ENCODE assay signal across 23 cellular contexts in the genomic region with DNA sequence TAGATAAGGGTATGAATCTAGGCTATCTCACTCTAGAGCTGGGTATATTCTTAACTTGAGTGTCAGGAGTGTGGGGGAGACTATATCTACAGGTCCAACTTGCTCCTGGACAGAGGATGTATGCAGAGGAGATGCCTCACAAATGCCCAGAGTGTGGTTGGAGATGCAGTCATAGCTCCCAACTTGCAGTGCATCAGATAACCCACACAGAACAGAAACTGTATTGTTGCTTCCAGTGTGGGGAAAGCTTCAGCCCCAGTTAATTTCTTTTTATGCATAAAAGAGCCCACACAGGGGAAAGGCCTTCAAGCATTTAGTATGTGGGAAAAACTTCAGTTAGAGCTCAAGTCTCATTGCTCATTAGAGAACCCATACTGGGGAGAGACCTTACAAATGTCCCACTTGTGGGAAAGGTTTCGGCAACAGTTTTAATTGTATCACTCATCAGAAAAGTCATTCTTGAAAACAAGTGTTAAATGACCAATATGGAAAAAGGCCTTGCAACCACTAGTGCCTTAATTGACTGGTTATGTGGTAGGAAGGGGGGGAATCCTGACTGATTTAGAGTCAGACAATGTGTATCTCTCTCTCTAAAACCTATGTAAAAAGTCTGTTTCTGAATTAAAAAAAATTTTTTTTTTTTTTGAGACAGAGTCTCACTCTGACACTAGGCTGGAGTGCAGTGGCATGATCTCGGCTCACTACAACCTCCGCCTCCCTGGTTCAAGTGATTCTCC.
DNase-seq lines count a peak whose midpoint lies in the region; ATAC-seq, FAIRE-seq and TF ChIP-seq lines count a peak whose summit lies in the region.
"Had no signal": no experiment of that assay in that cellular context is flagged by ENCODE, and none has a peak within 500 bp of the region (broad histone marks: within the 10 kb centered on the region; RNA-seq: fewer than 3 reads in every experiment).

No MANE protein-coding gene starts in this region.

- H3K27me3 Mint-ChIP-seq in activated T-cell treated with anti-CD3 and anti-CD28 coated beads, Interleukin-2, amount 50 U/mL, for 72 hours (ENCODE audit: low read depth): peaks cover 12% of the 10 kb centered on the region
- H3K27me3 Mint-ChIP-seq in activated T-cell treated with anti-CD3 and anti-CD28 coated beads, Interleukin-2, amount 50 U/mL, for 24 hours: peaks cover 9% of the 10 kb centered on the region
- H3K27me3 Mint-ChIP-seq: CD4-positive, alpha-beta T cell had no signal

- H3K4me3 Mint-ChIP-seq in activated T-cell treated with anti-CD3 and anti-CD28 coated beads, Interleukin-2, amount 50 U/mL, for 72 hours: no peak overlapping the region
- H3K4me3 Mint-ChIP-seq in activated T-cell treated with anti-CD3 and anti-CD28 coated beads, Interleukin-2, amount 50 U/mL, for 24 hours: no peak overlapping the region
- no peak overlapping the region for H3K4me3 Mint-ChIP-seq in stimulated activated effector memory CD8-positive, alpha-beta T cell treated with anti-CD3 and anti-CD28 coated beads, Interleukin-12 subunit alpha, Interleukin-12 subunit beta, amount 100 ng/mL, for 72 hours
- H3K4me3 Mint-ChIP-seq: B cell; CD4-positive, alpha-beta T cell; CD8-positive, alpha-beta T cell had no signal

- H4K20me1 ChIP-seq in K562 (replicated peaks; ENCODE audit: control insufficient read depth, insufficient read depth, low read length): no peaks in the 10 kb centered on the region
- H4K20me1 ChIP-seq: BLaER1 treated with 17β-estradiol and CSF1 and Interleukin-3, amounts not matched to agents 10 nM and 100 nM had no signal

- TF ChIP-seq RAD21 in K562 (CRISPR knock-in tag; conservative IDR thresholded peaks at IDR 0.05 in 1 of 2, IDR thresholded peaks at IDR 0.05 in 1 of 2): no peak

- CTCF ChIA-PET in HEK293 (lab: Yijun Ruan, JAX) (no interaction called here), K562 (lab: Yijun Ruan, JAX; ENCODE audit: low intra/inter-chr PET ratio) (no interaction called here)

- WGBS in K562 (ENCODE audit: insufficient coverage, low coverage, missing lambda C conversion rate): 14% methylated on average over 3 of the region's 3 CpGs
- WGBS in stomach, 5 donors: 85 to 96% (median 89%) methylated on average over 3 of the region's 3 CpGs

- H3K4me2 ChIP-seq in K562 (ENCODE audit: insufficient read depth, low read length): no peak overlapping the region
- H3K4me2 ChIP-seq: A549; BLaER1 treated with 17β-estradiol and CSF1 and Interleukin-3, amounts not matched to agents 10 nM and 100 nM had no signal

- H3K79me2 ChIP-seq in K562 (ENCODE audit: control insufficient read depth, insufficient read depth, low read length): no peaks in the 10 kb centered on the region

- POLR2A ChIA-PET in HEK293 (lab: Yijun Ruan, JAX) (no interaction called here), K562 (lab: Yijun Ruan, JAX) (no interaction called here)

- H3K27me3 ChIP-seq in K562 (ENCODE audit: control insufficient read depth in 2 of 2, insufficient read depth in 2 of 2, low read length in 2 of 2) (peaks cover 0 to 17% of the 10 kb centered on the region in 2 experiments; a peak in 2 of 5 replicates), stomach (no peaks in the 10 kb centered on the region)
- H3K27me3 ChIP-seq: BLaER1 treated with 17β-estradiol and CSF1 and Interleukin-3, amounts not matched to agents 10 nM and 100 nM had no signal

- peaks cover 3 to 8% of the 10 kb centered on the region in 2 donors for H3K36me3 Mint-ChIP-seq in activated T-cell treated with anti-CD3 and anti-CD28 coated beads, Interleukin-2, amount 50 U/mL, for 72 hours (ENCODE audit: insufficient read depth in 2 of 2)
- no peaks in the 10 kb centered on the region for H3K36me3 Mint-ChIP-seq in activated T-cell treated with anti-CD3 and anti-CD28 coated beads, Interleukin-2, amount 50 U/mL, for 24 hours (ENCODE audit: low read depth)
- no peaks in the 10 kb centered on the region for H3K36me3 Mint-ChIP-seq in stimulated activated effector memory CD8-positive, alpha-beta T cell treated with anti-CD3 and anti-CD28 coated beads, Interleukin-12 subunit alpha, Interleukin-12 subunit beta, amount 100 ng/mL, for 72 hours
- H3K36me3 Mint-ChIP-seq: CD8-positive, alpha-beta T cell had no signal

- no peaks in the 10 kb centered on the region for H3K9me3 ChIP-seq in HEK293 (ENCODE audit: control insufficient read depth, insufficient read depth, low read depth, low read length)
- H3K9me3 ChIP-seq in K562 (replicated peaks; ENCODE audit: control insufficient read depth, insufficient read depth, low read depth, low read length): 0 out of 2 replicates have a peak, but pooled peaks cover 2% of the 10 kb centered on the region
- H3K9me3 ChIP-seq in stomach: peaks cover 0 to 18% (median 5%) of the 10 kb centered on the region in 4 donors
- H3K9me3 ChIP-seq: A549 had no signal

- H3K4me3 ChIP-seq in HEK293 (ENCODE audit: low read depth, low read length) (no peak overlapping the region), K562 (no peak overlapping the region), stomach (no peak overlapping the region)
- H3K4me3 ChIP-seq: A549; BLaER1 treated with 17β-estradiol and CSF1 and Interleukin-3, amounts not matched to agents 10 nM and 100 nM had no signal

- H2AFZ ChIP-seq in K562 (ENCODE audit: low read depth, low read length): no peak overlapping the region

- DNase-seq in activated T-cell treated with anti-CD3 and anti-CD28 coated beads, Interleukin-2, amount 50 U/mL, for 72 hours: no peak
- DNase-seq in activated T-cell treated with anti-CD3 and anti-CD28 coated beads, Interleukin-2, amount 50 U/mL, for 24 hours: no peak
- DNase-seq in K562 (ENCODE audit: extremely low read depth in 1 of 4, low spot score in 3 of 4) (no peak), stomach (no peak), anterior cingulate cortex (lab: John Stamatoyannopoulos, UW) (no peak)
- no peak for DNase-seq in stimulated activated effector memory CD8-positive, alpha-beta T cell treated with anti-CD3 and anti-CD28 coated beads, Interleukin-12 subunit alpha, Interleukin-12 subunit beta, amount 100 ng/mL, for 72 hours (ENCODE audit: low spot score in 2 of 2)
- DNase-seq: AML-193; Caco-2; Calu3; CD4-positive, alpha-beta T cell; CD8-positive, alpha-beta T cell; DMS79 treated with DMSO at 0.1 percent for 48 hours; GF-D8 had no signal

- no peak overlapping the region for H3K27ac Mint-ChIP-seq in activated T-cell treated with anti-CD3 and anti-CD28 coated beads, Interleukin-2, amount 50 U/mL, for 72 hours
- no peak overlapping the region for H3K27ac Mint-ChIP-seq in activated T-cell treated with anti-CD3 and anti-CD28 coated beads, Interleukin-2, amount 50 U/mL, for 24 hours
- H3K27ac Mint-ChIP-seq in stimulated activated effector memory CD8-positive, alpha-beta T cell treated with anti-CD3 and anti-CD28 coated beads, Interleukin-12 subunit alpha, Interleukin-12 subunit beta, amount 100 ng/mL, for 72 hours: no peak overlapping the region
- H3K27ac Mint-ChIP-seq: B cell; CD4-positive, alpha-beta T cell; CD8-positive, alpha-beta T cell had no signal

- no peaks in the 10 kb centered on the region for H3K4me1 ChIP-seq in HEK293 (ENCODE audit: control insufficient read depth, insufficient read depth, low read length)
- 0 out of 5 replicates have a peak, but pooled peaks cover 0 to 4% of the 10 kb centered on the region in 2 experiments for H3K4me1 ChIP-seq in K562 (replicated peaks in 1 of 2; ENCODE audit: control insufficient read depth in 2 of 2, insufficient read depth in 2 of 2, low read length in 2 of 2)
- no peaks in the 10 kb centered on the region for H3K4me1 ChIP-seq in stomach
- H3K4me1 ChIP-seq: A549; BLaER1 treated with 17β-estradiol and CSF1 and Interleukin-3, amounts not matched to agents 10 nM and 100 nM; Caco-2 had no signal

- no peaks in the 10 kb centered on the region for H3K9me1 ChIP-seq in K562 (ENCODE audit: control insufficient read depth, insufficient read depth, low read length)

- TF ChIP-seq CTCF in HEK293 (tag by site-specific recombination; IDR thresholded peaks at IDR 0.05): no peak
- no peak for TF ChIP-seq CTCF in K562 (IDR thresholded peaks at IDR 0.05 in 2 of 3, conservative IDR thresholded peaks at IDR 0.05 in 1 of 3; ENCODE audit: insufficient read depth in 2 of 3, low read depth in 1 of 3, low read length in 3 of 3)
- TF ChIP-seq CTCF in stomach (IDR thresholded peaks at IDR 0.05): no peak

- H3K9me3 Mint-ChIP-seq in activated T-cell treated with anti-CD3 and anti-CD28 coated beads, Interleukin-2, amount 50 U/mL, for 72 hours: peaks cover 6 to 18% of the 10 kb centered on the region in 2 donors
- peaks cover 29% of the 10 kb centered on the region for H3K9me3 Mint-ChIP-seq in activated T-cell treated with anti-CD3 and anti-CD28 coated beads, Interleukin-2, amount 50 U/mL, for 24 hours
- peaks cover 4% of the 10 kb centered on the region for H3K9me3 Mint-ChIP-seq in stimulated activated effector memory CD8-positive, alpha-beta T cell treated with anti-CD3 and anti-CD28 coated beads, Interleukin-12 subunit alpha, Interleukin-12 subunit beta, amount 100 ng/mL, for 72 hours

- no peak overlapping the region for H3K9ac ChIP-seq in K562 (ENCODE audit: insufficient read depth in 1 of 2, low read depth in 2 of 2, low read length in 2 of 2)
- H3K9ac ChIP-seq: BLaER1 treated with 17β-estradiol and CSF1 and Interleukin-3, amounts not matched to agents 10 nM and 100 nM had no signal

- intact Hi-C loops in K562 (cut with micrococcal nuclease) (no loop called here), stomach (cut with DNase I; ENCODE audit: low total_unique reads) (no loop called here)

- no peaks in the 10 kb centered on the region for H3K4me1 Mint-ChIP-seq in activated T-cell treated with anti-CD3 and anti-CD28 coated beads, Interleukin-2, amount 50 U/mL, for 72 hours (ENCODE audit: low read depth)
- no peaks in the 10 kb centered on the region for H3K4me1 Mint-ChIP-seq in activated T-cell treated with anti-CD3 and anti-CD28 coated beads, Interleukin-2, amount 50 U/mL, for 24 hours (ENCODE audit: low read depth)
- no peaks in the 10 kb centered on the region for H3K4me1 Mint-ChIP-seq in stimulated activated effector memory CD8-positive, alpha-beta T cell treated with anti-CD3 and anti-CD28 coated beads, Interleukin-12 subunit alpha, Interleukin-12 subunit beta, amount 100 ng/mL, for 72 hours
- H3K4me1 Mint-ChIP-seq: B cell had no signal

- no peak for FAIRE-seq in K562 (lab: Jason Lieb, UNC)
- FAIRE-seq: A549, D721Med, G401.6, GM12891, GM19239 had no signal

- peak; percentile 39 to 43 for ATAC-seq in activated T-cell treated with anti-CD3 and anti-CD28 coated beads, Interleukin-2, amount 50 U/mL, for 72 hours (replicated peaks in 1 of 2)
- no peak for ATAC-seq in K562
- ATAC-seq in stimulated activated effector memory CD8-positive, alpha-beta T cell treated with anti-CD3 and anti-CD28 coated beads, Interleukin-12 subunit alpha, Interleukin-12 subunit beta, amount 100 ng/mL, for 72 hours: peak; percentile 75
- ATAC-seq: A549; CD8-positive, alpha-beta T cell had no signal

- in situ Hi-C loops in K562 (cut with MboI): no loop called here

- TF ChIP-seq EP300 in K562 (IDR thresholded peaks at IDR 0.05; ENCODE audit: low read length): no peak
- TF ChIP-seq EP300 in stomach (IDR thresholded peaks at IDR 0.05): no peak

- H3K36me3 ChIP-seq in HEK293 (ENCODE audit: control insufficient read depth in 2 of 2, insufficient read depth in 1 of 2, low read length in 2 of 2): no peaks in the 10 kb centered on the region
- H3K36me3 ChIP-seq in K562 (ENCODE audit: control insufficient read depth, insufficient read depth, low read length): no peaks in the 10 kb centered on the region
- H3K36me3 ChIP-seq in stomach: no peaks in the 10 kb centered on the region

- BruUV-seq in K562 (replicated peaks; lab: Mats Ljungman, UMichigan): no TSS peak

- H3K27ac ChIP-seq in HEK293 (ENCODE audit: extremely low read depth, low read depth, low read length) (no peak overlapping the region), K562 (ENCODE audit: extremely low read depth, low read depth, low read length) (no peak overlapping the region), stomach (no peak overlapping the region)
- H3K27ac ChIP-seq: 22Rv1; A549; BLaER1 treated with 17β-estradiol and CSF1 and Interleukin-3, amounts not matched to agents 10 nM and 100 nM; C4-2B had no signal

- TF ChIP-seq POLR2A in K562 (conservative IDR thresholded peaks at IDR 0.05): no peak
- TF ChIP-seq POLR2A in stomach (IDR thresholded peaks at IDR 0.05): no peak
